Comparison of ENCODE assay signal across 19 cellular contexts in genomic region chr17:74968361-74968780, GRCh38. TPM values are rescaled to one million over a fixed set of nuclear protein-coding genes. Genes with fewer than 3 reads are reported as not detected.
A peak's percentile ranks its signal among the peaks of the same experiment; 100 is the strongest.
DNase-seq lines count a peak whose midpoint lies in the region; TF ChIP-seq lines count a peak whose summit lies in the region.
"Had no signal": no experiment of that assay in that cellular context is flagged by ENCODE, and none has a peak within 500 bp of the region (broad histone marks: within the 10 kb centered on the region; RNA-seq: fewer than 3 reads in every experiment).

No MANE protein-coding gene starts in this region.

- no peaks in the 10 kb centered on the region for H3K9me3 ChIP-seq in hepatocyte (ENCODE audit: low read depth)

- peaks cover 25% of the 10 kb centered on the region for H3K4me1 ChIP-seq in hepatocyte (ENCODE audit: insufficient read depth)

- H3K79me2 ChIP-seq in hepatocyte = peaks cover 21% of the 10 kb centered on the region

- peak; percentile 59 for DNase-seq in H7
- DNase-seq in NCI-H510A (lab: John Stamatoyannopoulos, UW) = peak; percentile 13
- no peak for DNase-seq in hepatocyte (ENCODE audit: low spot score)
- peak in 1 of 49 donors; percentile 65 for DNase-seq in substantia nigra (lab: John Stamatoyannopoulos, UW)
- DNase-seq in GM19240 (ENCODE audit: insufficient read length, low spot score) = no peak
- no peak for DNase-seq in putamen (ENCODE audit: low spot score)
- DNase-seq in NCI-H1436 (lab: John Stamatoyannopoulos, UW) = no peak
- DNase-seq: activated naive CD8-positive, alpha-beta T cell treated with anti-CD3 and anti-CD28 coated beads, Interleukin-2, amount 50 U/mL, for 24 hours; AML-193; dermis blood vessel endothelial cell; GDM1; left cardiac atrium; NCI-H2029 treated with DMSO at 0.1 percent for 48 hours; OCI-M1; stimulated activated naive CD4-positive, alpha-beta T cell treated with Interleukin-2 at 50 U/mL for 16 hours had no signal

- peaks cover 29% of the 10 kb centered on the region for H3K27me3 ChIP-seq in H7 (ENCODE audit: control insufficient read depth, insufficient read depth, low read length)
- peaks cover 5% of the 10 kb centered on the region for H3K27me3 ChIP-seq in hepatocyte

- no peak for TF ChIP-seq CTCF in hepatocyte (IDR thresholded peaks at IDR 0.05; ENCODE audit: poor library complexity)

- H3K27ac ChIP-seq in hepatocyte = no peak overlapping the region
- peak overlapping the region; percentile 67 for H3K27ac ChIP-seq in substantia nigra (ENCODE audit: low read depth, low read length, poor library complexity, severe bottlenecking)
- H3K27ac ChIP-seq: SJSA1 had no signal

- peak overlapping the region; percentile 25 for H3K4me2 ChIP-seq in hepatocyte

- no peak overlapping the region for H2AFZ ChIP-seq in hepatocyte

- no peaks in the 10 kb centered on the region for H3K9me2 ChIP-seq in hepatocyte (replicated peaks; ENCODE audit: insufficient read depth)

- no peaks in the 10 kb centered on the region for H3K36me3 ChIP-seq in H7 (replicated peaks; ENCODE audit: control insufficient read depth, insufficient read depth, low read length)
- H3K36me3 ChIP-seq in hepatocyte (replicated peaks; ENCODE audit: insufficient read depth, low read depth) = no peaks in the 10 kb centered on the region
- H3K36me3 ChIP-seq: SJSA1 had no signal

- no peaks in the 10 kb centered on the region for H4K20me1 ChIP-seq in hepatocyte (ENCODE audit: insufficient read depth, poor library complexity, severe bottlenecking)

- H3K4me3 ChIP-seq in H7 (ENCODE audit: insufficient read depth, low read depth, low read length) = no peak overlapping the region
- no peak overlapping the region for H3K4me3 ChIP-seq in hepatocyte
- H3K4me3 ChIP-seq: SJSA1 had no signal

- WGBS in hepatocyte (ENCODE audit: low lambda C conversion rate, missing lambda C conversion rate) = 67% methylated on average over 5 of the region's 5 CpGs

RNA-seq across cellular contexts. Expression of gene HID1, which starts 4.2 kb away (rescaled TPM):
- 2.1 and 7.8 TPM in 2 replicates for total RNA-seq in H7 (2014; rRNA removed; shearing (Covaris generic))
- 13.2 and 15.3 TPM in 2 replicates for total RNA-seq in hepatocyte
- 43.4 and 55.5 TPM in 2 replicates for polyA plus RNA-seq in hepatocyte

RNA-seq across cellular contexts. Expression of gene CDR2L, which starts 19.1 kb away (rescaled TPM):
- total RNA-seq in H7 (2014; rRNA removed; shearing (Covaris generic)) = 23.5 and 25.9 TPM in 2 replicates
- total RNA-seq in hepatocyte = 12.8 and 16.4 TPM in 2 replicates
- 14.6 and 17.0 TPM in 2 replicates for polyA plus RNA-seq in hepatocyte

RNA-seq across cellular contexts. Expression of gene OTOP3, which starts 32.7 kb away (rescaled TPM):
- not detected in 2 replicates for total RNA-seq in H7 (2014; rRNA removed; shearing (Covaris generic))
- total RNA-seq in hepatocyte = 0.43 and 0.60 TPM in 2 replicates
- not detected in 2 replicates for polyA plus RNA-seq in hepatocyte
- total RNA-seq: activated T-helper 17 cell treated with anti-CD3 and anti-CD28 coated beads, Interleukin-2, amount 50 U/mL, for 72 hours; dermis blood vessel endothelial cell; left cardiac atrium; omental fat pad; sciatic nerve; SJSA1 had no signal

RNA-seq across cellular contexts. Expression of gene MRPL58, which starts 44.1 kb away (rescaled TPM):
- 62.0 and 68.4 TPM in 2 replicates for total RNA-seq in H7 (2014; rRNA removed; shearing (Covaris generic))
- 39.3 and 49.5 TPM in 2 replicates for total RNA-seq in hepatocyte
- polyA plus RNA-seq in hepatocyte = 29.8 and 39.3 TPM in 2 replicates

RNA-seq across cellular contexts. Expression of gene OTOP2, which starts 44.3 kb away (rescaled TPM):
- not detected in 2 replicates for total RNA-seq in H7 (2014; rRNA removed; shearing (Covaris generic))
- 0.16 and 1.1 TPM in 2 replicates for total RNA-seq in hepatocyte
- polyA plus RNA-seq in hepatocyte = 0.19 TPM in 1 of 2 replicates, not detected in the other
- total RNA-seq: activated T-helper 17 cell treated with anti-CD3 and anti-CD28 coated beads, Interleukin-2, amount 50 U/mL, for 72 hours; dermis blood vessel endothelial cell; left cardiac atrium; omental fat pad; sciatic nerve; SJSA1 had no signal

Comparison
In these comparisons a context has a peak if more than half of its experiments do, and no peak if none do; other contexts are left out.
1. DNase-seq: peak in H7 (single experiment) and NCI-H510A (single experiment); none in hepatocyte (single experiment), GM19240 (single experiment), putamen (single experiment) and NCI-H1436 (single experiment).